In genomic region chr12:98582093-98582492, GRCh38 we compare ENCODE assay signal across 19 cellular contexts.
"Had no signal": no experiment of that assay in that cellular context is flagged by ENCODE, and none has a peak within 500 bp of the region (broad histone marks: within the 10 kb centered on the region; RNA-seq: fewer than 3 reads in every experiment).

No MANE protein-coding gene starts in this region.

- H3K27me3 Mint-ChIP-seq: activated naive CD4-positive, alpha-beta T cell treated with anti-CD3 and anti-CD28 coated beads, Interleukin-2, amount 50 U/mL, for 24 hours; dendritic cell treated with granulocyte-macrophage colony-stimulating factor and Interleukin-4, amounts not matched to agents 40 ng/mL and 50 ng/mL, for 4 days; stimulated activated memory B cell treated with anti-CD40 and anti-IgM and Interleukin-4, amounts not matched to agents 10 μg/mL and 1 μg/mL and 100 μg/mL, for 72 hours had no signal

- H3K9me3 Mint-ChIP-seq: activated B cell treated with CpG ODN at 0.5 μM for 24 hours; activated CD4-positive, alpha-beta T cell treated with anti-CD3 and anti-CD28 coated beads, Interleukin-2, amount 10 ng/mL, durations not matched to agents 24 days and 14 days; activated naive CD4-positive, alpha-beta T cell treated with anti-CD3 and anti-CD28 coated beads, Interleukin-2, amount 50 U/mL, for 24 hours; dendritic cell treated with granulocyte-macrophage colony-stimulating factor and Interleukin-4, amounts not matched to agents 40 ng/mL and 50 ng/mL, for 4 days; nephron; stimulated activated memory B cell treated with anti-CD40 and anti-IgM and Interleukin-4, amounts not matched to agents 10 μg/mL and 1 μg/mL and 100 μg/mL, for 72 hours had no signal

- H3K4me3 ChIP-seq: breast epithelium, left ventricle myocardium inferior, tibial artery had no signal

- ATAC-seq: activated CD8-positive, alpha-beta T cell treated with anti-CD3 and anti-CD28 coated beads, Interleukin-2, amount 10 ng/mL, durations not matched to agents 7 days and 5 days; stimulated activated memory B cell treated with anti-CD40 and anti-IgM and Interleukin-4, amounts not matched to agents 10 μg/mL and 1 μg/mL and 100 μg/mL, for 72 hours had no signal

- H3K36me3 Mint-ChIP-seq: activated naive CD4-positive, alpha-beta T cell treated with anti-CD3 and anti-CD28 coated beads, Interleukin-2, amount 50 U/mL, for 24 hours; stimulated activated memory B cell treated with anti-CD40 and anti-IgM and Interleukin-4, amounts not matched to agents 10 μg/mL and 1 μg/mL and 100 μg/mL, for 72 hours had no signal

- DNase-seq: activated B cell treated with CpG ODN at 0.5 μM for 24 hours; activated CD4-positive, alpha-beta T cell treated with anti-CD3 and anti-CD28 coated beads, Interleukin-2, amount 10 ng/mL, durations not matched to agents 24 days and 14 days; activated CD8-positive, alpha-beta memory T cell treated with anti-CD3 and anti-CD28 coated beads, Interleukin-2, amount 50 U/mL, for 4 hours; activated CD8-positive, alpha-beta T cell treated with anti-CD3 and anti-CD28 coated beads, Interleukin-2, amount 10 ng/mL, durations not matched to agents 7 days and 5 days; activated effector memory CD4-positive, alpha-beta T cell treated with anti-CD3 and anti-CD28 coated beads, Interleukin-2, amount 50 U/mL, for 16 hours; activated T-cell treated with anti-CD3 and anti-CD28 coated beads, Interleukin-2, amount 50 U/mL, for 48 hours; amygdala; hippocampal formation; left ventricle myocardium inferior; mesenchymal stem cell; nucleus accumbens; stimulated activated CD4-positive, alpha-beta T cell treated with anti-CD3 and anti-CD28 coated beads, Interleukin-2, amount 100 ng/mL, for 48 hours; T-helper 2 cell; tibial artery had no signal

- H3K4me3 Mint-ChIP-seq: activated B cell treated with CpG ODN at 0.5 μM for 24 hours; activated CD4-positive, alpha-beta T cell treated with anti-CD3 and anti-CD28 coated beads, Interleukin-2, amount 10 ng/mL, durations not matched to agents 24 days and 14 days; activated CD8-positive, alpha-beta T cell treated with anti-CD3 and anti-CD28 coated beads, Interleukin-2, amount 10 ng/mL, durations not matched to agents 7 days and 5 days; activated naive CD4-positive, alpha-beta T cell treated with anti-CD3 and anti-CD28 coated beads, Interleukin-2, amount 50 U/mL, for 24 hours; dendritic cell treated with granulocyte-macrophage colony-stimulating factor and Interleukin-4, amounts not matched to agents 40 ng/mL and 50 ng/mL, for 4 days; nephron; stimulated activated memory B cell treated with anti-CD40 and anti-IgM and Interleukin-4, amounts not matched to agents 10 μg/mL and 1 μg/mL and 100 μg/mL, for 72 hours had no signal

- H3K4me1 Mint-ChIP-seq: activated B cell treated with CpG ODN at 0.5 μM for 24 hours; activated naive CD4-positive, alpha-beta T cell treated with anti-CD3 and anti-CD28 coated beads, Interleukin-2, amount 50 U/mL, for 24 hours; nephron; stimulated activated memory B cell treated with anti-CD40 and anti-IgM and Interleukin-4, amounts not matched to agents 10 μg/mL and 1 μg/mL and 100 μg/mL, for 72 hours had no signal

- H3K27ac Mint-ChIP-seq: activated B cell treated with CpG ODN at 0.5 μM for 24 hours; activated CD4-positive, alpha-beta T cell treated with anti-CD3 and anti-CD28 coated beads, Interleukin-2, amount 10 ng/mL, durations not matched to agents 24 days and 14 days; activated CD8-positive, alpha-beta T cell treated with anti-CD3 and anti-CD28 coated beads, Interleukin-2, amount 10 ng/mL, durations not matched to agents 7 days and 5 days; activated naive CD4-positive, alpha-beta T cell treated with anti-CD3 and anti-CD28 coated beads, Interleukin-2, amount 50 U/mL, for 24 hours; dendritic cell treated with granulocyte-macrophage colony-stimulating factor and Interleukin-4, amounts not matched to agents 40 ng/mL and 50 ng/mL, for 4 days; nephron; stimulated activated memory B cell treated with anti-CD40 and anti-IgM and Interleukin-4, amounts not matched to agents 10 μg/mL and 1 μg/mL and 100 μg/mL, for 72 hours had no signal
